19 cellular contexts compared by ENCODE assay signal in the genomic region with DNA sequence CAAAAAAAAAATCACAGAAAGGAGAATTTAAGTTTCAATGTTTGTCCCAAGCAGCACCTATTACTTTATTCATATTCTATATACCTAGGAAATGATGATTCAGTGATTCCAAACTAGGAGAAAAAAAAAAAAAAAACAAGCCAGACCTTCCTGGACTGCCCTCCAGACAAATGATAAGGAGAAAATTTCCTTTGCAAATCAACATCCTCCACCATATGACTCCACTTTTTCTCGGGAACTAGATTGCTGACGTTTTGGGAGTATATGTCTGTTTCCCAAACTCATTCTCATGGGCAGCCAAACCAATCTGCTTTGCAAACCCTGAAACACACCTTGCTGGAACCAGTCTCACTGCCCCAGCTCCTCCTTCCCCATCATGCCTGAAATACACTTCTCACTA. TPM values are rescaled to one million over a fixed set of nuclear protein-coding genes. Genes with fewer than 3 reads are reported as not detected.
A peak's percentile ranks its signal among the peaks of the same experiment; 100 is the strongest.
DNase-seq lines count a peak whose midpoint lies in the region; FAIRE-seq and TF ChIP-seq lines count a peak whose summit lies in the region.
"Had no signal": no experiment of that assay in that cellular context is flagged by ENCODE, and none has a peak within 500 bp of the region (broad histone marks: within the 10 kb centered on the region; RNA-seq: fewer than 3 reads in every experiment).

No MANE protein-coding gene starts in this region.

- no peak overlapping the region for H3K4me3 ChIP-seq in endothelial cell of umbilical vein (replicated peaks in 1 of 3; ENCODE audit: insufficient read depth in 1 of 3, low read depth in 1 of 3, low read length in 3 of 3)
- no peak overlapping the region for H3K4me3 ChIP-seq in sigmoid colon
- H3K4me3 ChIP-seq: SJCRH30 had no signal

- H3K9me1 ChIP-seq in endothelial cell of umbilical vein (replicated peaks; ENCODE audit: control insufficient read depth, extremely low read depth, insufficient read depth, low read length), result no peaks in the 10 kb centered on the region

- peaks cover 3% of the 10 kb centered on the region for H3K9me3 Mint-ChIP-seq in progenitor cell of endocrine pancreas (ENCODE audit: low read depth)
- H3K9me3 Mint-ChIP-seq: CD8-positive, alpha-beta T cell had no signal

- TF ChIP-seq CTCF in endothelial cell of umbilical vein (IDR thresholded peaks at IDR 0.05; ENCODE audit: extremely low read depth in 1 of 2, insufficient read depth in 1 of 2, low read depth in 1 of 2, low read length in 2 of 2) (no peak), progenitor cell of endocrine pancreas (IDR thresholded peaks at IDR 0.05; ENCODE audit: unreplicated experiment) (no peak), sigmoid colon (IDR thresholded peaks at IDR 0.05) (no peak)

- H3K27ac ChIP-seq in endothelial cell of umbilical vein (ENCODE audit: insufficient read depth, low read depth, low read length) (peak overlapping the region; percentile 3), sigmoid colon (no peak overlapping the region)
- H3K27ac ChIP-seq: SJCRH30 had no signal

- no peak overlapping the region for H3K4me3 Mint-ChIP-seq in progenitor cell of endocrine pancreas (ENCODE audit: low read depth)
- H3K4me3 Mint-ChIP-seq: CD8-positive, alpha-beta T cell had no signal

- no peaks in the 10 kb centered on the region for H3K36me3 ChIP-seq in endothelial cell of umbilical vein (ENCODE audit: control insufficient read depth in 2 of 2, extremely low read depth in 1 of 2, insufficient read depth in 2 of 2, low read length in 2 of 2)
- no peaks in the 10 kb centered on the region for H3K36me3 ChIP-seq in sigmoid colon
- H3K36me3 ChIP-seq: SJCRH30 had no signal

- H3K4me1 ChIP-seq in endothelial cell of umbilical vein (ENCODE audit: control insufficient read depth, extremely low read depth, insufficient read depth, low read length) (peaks cover 20% of the 10 kb centered on the region), sigmoid colon (peaks cover 0 to under 1% (median 0%) of the 10 kb centered on the region in 4 donors)
- H3K4me1 ChIP-seq: SJCRH30 had no signal

- no peaks in the 10 kb centered on the region for H3K27me3 Mint-ChIP-seq in progenitor cell of endocrine pancreas

- H3K79me2 ChIP-seq in endothelial cell of umbilical vein (ENCODE audit: control insufficient read depth, insufficient read depth, low read length), result no peaks in the 10 kb centered on the region

- CTCF ChIA-PET in endothelial cell of umbilical vein (lab: Charles Lee), result interaction anchor here (0.5 to 1.2 kb wide), 4 partner anchors 17 to 1065 kb away, joined by 3 read pairs; no protein-coding TSS in a partner anchor

- intact Hi-C loops in endothelial cell of umbilical vein (cut with micrococcal nuclease), result no loop called here
- intact Hi-C loops in sigmoid colon (cut with DNase I), result no loop called here

- peak overlapping the region; percentile 69 for H3K4me2 ChIP-seq in endothelial cell of umbilical vein (ENCODE audit: insufficient read depth, low read length)

- BruUV-seq in endothelial cell of umbilical vein (replicated peaks; lab: Mats Ljungman, UMichigan), result no TSS peak

- H3K27me3 ChIP-seq in endothelial cell of umbilical vein (ENCODE audit: control insufficient read depth in 2 of 2, insufficient read depth in 2 of 2, low read length in 2 of 2) (no peaks in the 10 kb centered on the region), sigmoid colon (no peaks in the 10 kb centered on the region)
- H3K27me3 ChIP-seq: SJCRH30 had no signal

- H2AFZ ChIP-seq in endothelial cell of umbilical vein (ENCODE audit: low read depth, low read length), result peak overlapping the region; percentile 65

- no peak for TF ChIP-seq EP300 in sigmoid colon (IDR thresholded peaks at IDR 0.05)

- POLR2A ChIA-PET in endothelial cell of umbilical vein (lab: Charles Lee), result no interaction called here

- dilution Hi-C loops in endothelial cell of umbilical vein (cut with MboI; ENCODE audit: extremely low pct_ligation_motif_present, low sequenced_read_pairs), result no loop called here

- TF ChIP-seq POLR2A in endothelial cell of umbilical vein (IDR thresholded peaks at IDR 0.05; ENCODE audit: low read depth, low read length), result no peak
- TF ChIP-seq POLR2A in sigmoid colon (IDR thresholded peaks at IDR 0.05), result no peak

- peaks cover 4% of the 10 kb centered on the region for H3K36me3 Mint-ChIP-seq in progenitor cell of endocrine pancreas (ENCODE audit: insufficient read depth)
- H3K36me3 Mint-ChIP-seq: CD8-positive, alpha-beta T cell had no signal

- no peaks in the 10 kb centered on the region for H4K20me1 ChIP-seq in endothelial cell of umbilical vein (replicated peaks; ENCODE audit: control insufficient read depth, extremely low read depth, insufficient read depth, low read length)

- no peak overlapping the region for H3K9ac ChIP-seq in endothelial cell of umbilical vein (replicated peaks; ENCODE audit: extremely low read depth, insufficient read depth, low read length)

- peak overlapping the region; percentile 9 for H3K27ac Mint-ChIP-seq in progenitor cell of endocrine pancreas
- H3K27ac Mint-ChIP-seq: CD8-positive, alpha-beta T cell had no signal

- FAIRE-seq in GM19239 (lab: Jason Lieb, UNC), result peak; percentile 8
- FAIRE-seq in RCC 7860 (lab: Jason Lieb, UNC), result peak; percentile 51
- peak; percentile 85 for FAIRE-seq in endothelial cell of umbilical vein (lab: Jason Lieb, UNC)

- DNase-seq in GM19239 (ENCODE audit: insufficient read length, low spot score) (no peak), RCC 7860 (ENCODE audit: low spot score) (no peak), endothelial cell of umbilical vein (ENCODE audit: low read depth, low spot score) (peak; percentile 90), progenitor cell of endocrine pancreas (ENCODE audit: low spot score, unreplicated experiment) (no peak), HK-2 (ENCODE audit: unreplicated experiment) (no peak), dedifferentiated amniotic fluid mesenchymal stem cell (ENCODE audit: extremely low spot score) (no peak), sigmoid colon (no peak)
- DNase-seq in activated CD4-positive, alpha-beta T cell treated with anti-CD3 and anti-CD28 coated beads for 1 hour, result no peak
- DNase-seq: CD8-positive, alpha-beta T cell; DMS 273 treated with DMSO at 0.1 percent for 48 hours; EL; HCEC 1CT; KG1; NCI-H1092 treated with DMSO at 0.1 percent for 48 hours; NCI-H1694 treated with DMSO at 0.1 percent for 48 hours; NCI-H774; RPMI8226; SJCRH30; SW 1271 had no signal

- H3K9me3 ChIP-seq in endothelial cell of umbilical vein (replicated peaks; ENCODE audit: control insufficient read depth, insufficient read depth, low read length) (no peaks in the 10 kb centered on the region), sigmoid colon (no peaks in the 10 kb centered on the region)
- H3K9me3 ChIP-seq: SJCRH30 had no signal

- peaks cover 1% of the 10 kb centered on the region for H3K4me1 Mint-ChIP-seq in progenitor cell of endocrine pancreas (ENCODE audit: low read depth)

- WGBS in sigmoid colon, 2 donors, result 84 to 86% methylated on average over 2 of the region's 2 CpGs

TF ChIP-seq in endothelial cell of umbilical vein, 7 proteins besides CTCF, POLR2A, EP300 and RAD21:
- TF ChIP-seq GATA2 (IDR thresholded peaks at IDR 0.05; ENCODE audit: insufficient read depth, insufficient read length, low read depth, low read length), result peak; percentile 50
- TF ChIP-seq MYC (IDR thresholded peaks at IDR 0.05; ENCODE audit: low read depth, low read length), result no peak
- no peak for TF ChIP-seq POLR2AphosphoS5 (IDR thresholded peaks at IDR 0.05; ENCODE audit: insufficient read depth, low read depth, low read length)
- TF ChIP-seq, protein P1, sequence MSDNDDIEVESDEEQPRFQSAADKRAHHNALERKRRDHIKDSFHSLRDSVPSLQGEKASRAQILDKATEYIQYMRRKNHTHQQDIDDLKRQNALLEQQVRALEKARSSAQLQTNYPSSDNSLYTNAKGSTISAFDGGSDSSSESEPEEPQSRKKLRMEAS (IDR thresholded peaks at IDR 0.05; ENCODE audit: insufficient read depth, insufficient read length), result no peak
- TF ChIP-seq FOS (IDR thresholded peaks at IDR 0.05; ENCODE audit: borderline replicate concordance, insufficient read depth, low read length), result no peak
- TF ChIP-seq EZH2 (IDR thresholded peaks at IDR 0.05; ENCODE audit: borderline replicate concordance, low read depth, low read length, severe bottlenecking), result no peak
- TF ChIP-seq JUN (IDR thresholded peaks at IDR 0.05; ENCODE audit: borderline replicate concordance, insufficient read depth, insufficient read length, low read depth), result peak; percentile 34

RNA-seq across cellular contexts. Expression of a gene that starts 16.8 kb away (rescaled TPM):
- total RNA-seq in endothelial cell of umbilical vein, result 3.2 and 3.8 TPM in 2 replicates
- 0.51 and 0.69 TPM in 2 replicates for polyA plus RNA-seq in endothelial cell of umbilical vein
- polyA plus RNA-seq in endothelial cell of umbilical vein (2011; cell fraction: cytosol; rRNA removed), result 0.86 and 0.87 TPM in 2 replicates
- 1.1 and 1.8 TPM in 2 replicates for polyA plus RNA-seq in endothelial cell of umbilical vein (2011; cell fraction: nucleus; rRNA removed)
- 5.0 and 8.1 TPM in 2 replicates for polyA plus RNA-seq in endothelial cell of umbilical vein (2012)
- polyA minus RNA-seq in endothelial cell of umbilical vein, result 1.2 and 1.6 TPM in 2 replicates
- polyA minus RNA-seq in endothelial cell of umbilical vein (2011; cell fraction: cytosol; rRNA and poly(A)+ RNA removed), result 20.0 TPM
- polyA minus RNA-seq in endothelial cell of umbilical vein (2011; cell fraction: nucleus; rRNA and poly(A)+ RNA removed), result 1.4 and 3.0 TPM in 2 replicates
- total RNA-seq in progenitor cell of endocrine pancreas, result 11.5 and 12.7 TPM in 2 replicates
- under 1 TPM in 2 of 4 donors, not detected in 2; 0.14 to 0.99 TPM for total RNA-seq in sigmoid colon
- polyA plus RNA-seq in sigmoid colon, result 1 to 10 TPM; 3.0 to 7.2 (median 4.0) TPM
- total RNA-seq: SJCRH30 had no signal
